ENCODE assay signal across 12 cellular contexts in genomic region chr6:39184906-39185580, GRCh38. TPM values are rescaled to one million over a fixed set of nuclear protein-coding genes. Genes with fewer than 3 reads are reported as not detected.
DNase-seq lines count a peak whose midpoint lies in the region; ATAC-seq, FAIRE-seq and TF ChIP-seq lines count a peak whose summit lies in the region.
"Had no signal": no experiment of that assay in that cellular context is flagged by ENCODE, and none has a peak within 500 bp of the region (broad histone marks: within the 10 kb centered on the region; RNA-seq: fewer than 3 reads in every experiment).

No MANE protein-coding gene starts in this region.

- no peaks in the 10 kb centered on the region for H3K9me3 ChIP-seq in small intestine (ENCODE audit: control insufficient read depth, low read depth)
- H3K9me3 ChIP-seq: heart left ventricle had no signal

- 20 to 61% (median 58%) methylated on average over 5 of the region's 5 CpGs for WGBS in small intestine, 3 donors

- H3K4me3 Mint-ChIP-seq in T-cell = no peak overlapping the region
- H3K4me3 Mint-ChIP-seq: WTC11 had no signal

- peak; percentile 59 for ATAC-seq in foreskin keratinocyte
- no peak for ATAC-seq in T-cell (replicated peaks in 1 of 4)
- ATAC-seq: heart left ventricle, WTC11 had no signal

- FAIRE-seq in small intestine (lab: Jason Lieb, UNC) = no peak

- H3K27ac ChIP-seq in foreskin keratinocyte (no peak overlapping the region), small intestine (ENCODE audit: low read depth in 1 of 2, low read length in 1 of 2) (peak overlapping the region; percentile 96 to 99)
- H3K27ac ChIP-seq: heart left ventricle had no signal

- H3K4me1 ChIP-seq in foreskin keratinocyte (no peaks in the 10 kb centered on the region), small intestine (ENCODE audit: control insufficient read depth in 2 of 2, insufficient read depth in 1 of 2, low read depth in 1 of 2, low read length in 1 of 2) (peaks cover 0 to 9% of the 10 kb centered on the region in 2 donors)
- H3K4me1 ChIP-seq: heart left ventricle had no signal

- H3K4me3 ChIP-seq in small intestine (ENCODE audit: low read depth in 1 of 2, low read length in 2 of 2) = no peak overlapping the region
- H3K4me3 ChIP-seq: heart left ventricle had no signal

- peaks cover 6 to 9% (median 6%) of the 10 kb centered on the region in 3 donors for H3K4me1 Mint-ChIP-seq in T-cell

- CTCF ChIA-PET in T-cell (lab: Charles Lee) = no interaction called here

- no peaks in the 10 kb centered on the region for H3K9me3 Mint-ChIP-seq in T-cell
- H3K9me3 Mint-ChIP-seq: WTC11 had no signal

- H3K27me3 ChIP-seq in foreskin keratinocyte (no peaks in the 10 kb centered on the region), small intestine (ENCODE audit: control insufficient read depth in 2 of 2, insufficient read depth in 2 of 2, low read length in 2 of 2) (no peaks in the 10 kb centered on the region)
- H3K27me3 ChIP-seq: heart left ventricle had no signal

- no peak for TF ChIP-seq CTCF in foreskin keratinocyte (conservative IDR thresholded peaks at IDR 0.05)

- POLR2A ChIA-PET in T-cell (lab: Charles Lee) = no interaction called here

- no peaks in the 10 kb centered on the region for H3K36me3 Mint-ChIP-seq in T-cell

- no peaks in the 10 kb centered on the region for H3K27me3 Mint-ChIP-seq in T-cell

- DNase-seq in HK-2 (ENCODE audit: unreplicated experiment) (peak; percentile 47), NCI-H510A treated with DMSO at 0.1 percent for 48 hours (lab: John Stamatoyannopoulos, UW) (peak; percentile 83), foreskin keratinocyte (peak in 1 of 2 donors; percentile 34), small intestine (peak; percentile 98), pons (ENCODE audit: low spot score) (no peak), T-cell (no peak), inferior parietal cortex (ENCODE audit: extremely low spot score) (no peak)
- DNase-seq: heart left ventricle, mesenchymal stem cell, NCI-H748 treated with DMSO at 0.1 percent for 48 hours, substantia nigra had no signal

- no peak overlapping the region for H3K27ac Mint-ChIP-seq in T-cell

- no peaks in the 10 kb centered on the region for H3K36me3 ChIP-seq in small intestine (ENCODE audit: control insufficient read depth in 2 of 2, insufficient read depth in 2 of 2, low read length in 2 of 2)
- H3K36me3 ChIP-seq: heart left ventricle had no signal

RNA-seq across cellular contexts. Expression of gene KCNK5, which starts 44.2 kb away (rescaled TPM):
- 0.04 TPM in 1 of 2 replicates, not detected in the other for total RNA-seq in foreskin keratinocyte
- 0.02 TPM in 2 replicates for polyA plus RNA-seq in foreskin keratinocyte
- polyA plus RNA-seq in small intestine = 10 to 100 TPM; 39.6 to 44.1 (median 43.0) TPM
- 1 to 10 TPM in 2 of 5 donors, under 1 TPM in 3; 0.60 to 1.1 (median 0.93) TPM for total RNA-seq in T-cell

Comparison
In these comparisons a context has a peak if more than half of its experiments do, and no peak if none do; other contexts are left out.
1. DNase-seq: peak in HK-2 (single experiment), NCI-H510A treated with DMSO at 0.1 percent for 48 hours (single experiment) and small intestine (single experiment); none in pons (single experiment), T-cell (0 of 34) and inferior parietal cortex (single experiment).